ENCODE assay signal across 14 cellular contexts in genomic region chr1:207218512-207219352, GRCh38.
DNase-seq lines count a peak whose midpoint lies in the region; ATAC-seq and TF ChIP-seq lines count a peak whose summit lies in the region.
"Had no signal": no experiment of that assay in that cellular context is flagged by ENCODE, and none has a peak within 500 bp of the region (broad histone marks: within the 10 kb centered on the region; RNA-seq: fewer than 3 reads in every experiment).

No MANE protein-coding gene starts in this region.

- peak overlapping the region; percentile 26 for H3K4me3 ChIP-seq in OCI-LY3 (ENCODE audit: low read length)
- H3K4me3 ChIP-seq in H7 (ENCODE audit: insufficient read depth, low read depth, low read length) = no peak overlapping the region
- H3K4me3 ChIP-seq: SK-N-MC had no signal

- no peak overlapping the region for H3K4me3 Mint-ChIP-seq in nephron
- H3K4me3 Mint-ChIP-seq: effector memory CD8-positive, alpha-beta T cell; H9 had no signal

- H3K36me3 Mint-ChIP-seq in nephron (ENCODE audit: low read depth) = no peaks in the 10 kb centered on the region

- peaks cover 35% of the 10 kb centered on the region for H3K4me1 Mint-ChIP-seq in nephron

- no peak overlapping the region for H3K27ac ChIP-seq in OCI-LY3 (ENCODE audit: low read length)
- H3K27ac ChIP-seq: SK-N-MC had no signal

- H3K27ac Mint-ChIP-seq in nephron = peak overlapping the region; percentile 26 to 70 (median 36)
- H3K27ac Mint-ChIP-seq: effector memory CD8-positive, alpha-beta T cell; H9 had no signal

- no peak for TF ChIP-seq CTCF in OCI-LY3 (IDR thresholded peaks at IDR 0.05; ENCODE audit: low read depth, low read length)
- no peak for TF ChIP-seq CTCF in nephron (IDR thresholded peaks at IDR 0.05; ENCODE audit: unreplicated experiment in 3 of 3)

- H3K9ac ChIP-seq in OCI-LY3 (ENCODE audit: low read length) = no peak overlapping the region

- H3K4me2 ChIP-seq in OCI-LY3 (ENCODE audit: low read length) = peak overlapping the region; percentile 63

- H3K27me3 ChIP-seq in OCI-LY3 (ENCODE audit: low read depth, low read length) (peaks cover 20% of the 10 kb centered on the region), H7 (ENCODE audit: control insufficient read depth, insufficient read depth, low read length) (no peaks in the 10 kb centered on the region)

- no peak overlapping the region for H2AFZ ChIP-seq in OCI-LY3 (ENCODE audit: low read depth, low read length)

- DNase-seq in COLO829 (ENCODE audit: low spot score) = peak; percentile 50
- peak; percentile 72 for DNase-seq in dermis blood vessel endothelial cell
- DNase-seq in H7 = no peak
- DNase-seq in hepatic stellate cell (ENCODE audit: low spot score) = no peak
- DNase-seq: activated T-cell treated with anti-CD3 and anti-CD28 coated beads, Interleukin-2, amount 50 U/mL, for 48 hours; effector memory CD8-positive, alpha-beta T cell; H9; NCI-H1436 had no signal

- H3K27me3 Mint-ChIP-seq in nephron (ENCODE audit: low read depth) = no peaks in the 10 kb centered on the region

- no peaks in the 10 kb centered on the region for H4K20me1 ChIP-seq in OCI-LY3 (ENCODE audit: insufficient read depth, low read length)

- ATAC-seq in HG03097 (IDR thresholded peaks at IDR 0.05; ENCODE audit: low FRiP score, unreplicated experiment) (no peak), GM18870 (IDR thresholded peaks at IDR 0.05; ENCODE audit: unreplicated experiment) (no peak)
- ATAC-seq: effector memory CD8-positive, alpha-beta T cell; left lobe of liver had no signal

- H3K36me3 ChIP-seq in OCI-LY3 (replicated peaks; ENCODE audit: low read depth, low read length) (peaks cover 8% of the 10 kb centered on the region), H7 (replicated peaks; ENCODE audit: control insufficient read depth, insufficient read depth, low read length) (no peaks in the 10 kb centered on the region)

- H3K9me3 Mint-ChIP-seq in nephron = peaks cover 12% of the 10 kb centered on the region

- peaks cover 21% of the 10 kb centered on the region for H3K4me1 ChIP-seq in OCI-LY3 (ENCODE audit: low read length)

- H3K79me2 ChIP-seq in OCI-LY3 (ENCODE audit: low read length) = no peaks in the 10 kb centered on the region

- H3K9me3 ChIP-seq in OCI-LY3 (ENCODE audit: insufficient read depth, low read length) = peaks cover 8% of the 10 kb centered on the region

Comparison
In these comparisons a context has a peak if more than half of its experiments do, and no peak if none do; other contexts are left out.
1. DNase-seq: peak in COLO829 (single experiment) and dermis blood vessel endothelial cell (single experiment); none in H7 (single experiment) and hepatic stellate cell (single experiment).